ENCODE assay signal across 8 cellular contexts in genomic region chr1:25503551-25504426, GRCh38. TPM values are rescaled to one million over a fixed set of nuclear protein-coding genes. Genes with fewer than 3 reads are reported as not detected.
DNase-seq lines count a peak whose midpoint lies in the region; ATAC-seq lines count a peak whose summit lies in the region.

No MANE protein-coding gene starts in this region.

- no peaks in the 10 kb centered on the region for H3K9me3 Mint-ChIP-seq in activated T-cell treated with anti-CD3 and anti-CD28 coated beads, Interleukin-2, amount 50 U/mL, for 72 hours

- ATAC-seq in activated T-cell treated with anti-CD3 and anti-CD28 coated beads, Interleukin-2, amount 50 U/mL, for 72 hours (replicated peaks in 1 of 2), result peak; percentile 77 to 79
- ATAC-seq in HG03196 (IDR thresholded peaks at IDR 0.05; ENCODE audit: unreplicated experiment), result no peak

- peaks cover 24% of the 10 kb centered on the region for H3K4me1 Mint-ChIP-seq in activated T-cell treated with anti-CD3 and anti-CD28 coated beads, Interleukin-2, amount 50 U/mL, for 72 hours (ENCODE audit: low read depth)

- H3K27ac Mint-ChIP-seq in activated T-cell treated with anti-CD3 and anti-CD28 coated beads, Interleukin-2, amount 50 U/mL, for 72 hours, result no peak overlapping the region

- no peak overlapping the region for H3K4me3 Mint-ChIP-seq in activated T-cell treated with anti-CD3 and anti-CD28 coated beads, Interleukin-2, amount 50 U/mL, for 72 hours

- peak; percentile 22 for DNase-seq in NCI-H1436 (lab: John Stamatoyannopoulos, UW)
- no peak for DNase-seq in NCI-H1436 treated with DMSO at 0.1 percent for 48 hours (lab: John Stamatoyannopoulos, UW)
- DNase-seq in NCI-H510A (lab: John Stamatoyannopoulos, UW), result peak; percentile 58
- peak; percentile 60 to 66 for DNase-seq in activated T-cell treated with anti-CD3 and anti-CD28 coated beads, Interleukin-2, amount 50 U/mL, for 72 hours
- peak; percentile 42 for DNase-seq in germinal center (ENCODE audit: low spot score)
- peak; percentile 40 to 44 for DNase-seq in stimulated activated CD4-positive, alpha-beta T cell treated with anti-CD3 and anti-CD28 coated beads, Interleukin-12 subunit alpha, Interleukin-12 subunit beta, amount 100 ng/mL, for 24 hours (ENCODE audit: low read depth in 2 of 2)
- DNase-seq in NCI-H2029 treated with DMSO at 0.1 percent for 48 hours (lab: John Stamatoyannopoulos, UW), result no peak

- H3K36me3 Mint-ChIP-seq in activated T-cell treated with anti-CD3 and anti-CD28 coated beads, Interleukin-2, amount 50 U/mL, for 72 hours (ENCODE audit: insufficient read depth in 2 of 2), result no peaks in the 10 kb centered on the region

- H3K27me3 Mint-ChIP-seq in activated T-cell treated with anti-CD3 and anti-CD28 coated beads, Interleukin-2, amount 50 U/mL, for 72 hours (ENCODE audit: low read depth), result no peaks in the 10 kb centered on the region

RNA-seq across cellular contexts. Expression of gene LDLRAP1, which starts 39.6 kb away (rescaled TPM):
- total RNA-seq in activated T-cell treated with anti-CD3 and anti-CD28 coated beads, Interleukin-2, amount 50 U/mL, for 72 hours, result 10 to 100 TPM; 13.5 to 14.7 TPM

Comparison
In these comparisons a context has a peak if more than half of its experiments do, and no peak if none do; other contexts are left out.
1. DNase-seq: peak in NCI-H1436 (single experiment), NCI-H510A (single experiment), activated T-cell treated with anti-CD3 and anti-CD28 coated beads, Interleukin-2, amount 50 U/mL, for 72 hours (2 of 2), germinal center (single experiment) and stimulated activated CD4-positive, alpha-beta T cell treated with anti-CD3 and anti-CD28 coated beads, Interleukin-12 subunit alpha, Interleukin-12 subunit beta, amount 100 ng/mL, for 24 hours (2 of 2); none in NCI-H1436 treated with DMSO at 0.1 percent for 48 hours (single experiment) and NCI-H2029 treated with DMSO at 0.1 percent for 48 hours (single experiment).